Comparison of ENCODE assay signal across 24 cellular contexts in genomic region chr6:121998631-121999030, GRCh38.
DNase-seq lines count a peak whose midpoint lies in the region; ATAC-seq and TF ChIP-seq lines count a peak whose summit lies in the region.
"Had no signal": no experiment of that assay in that cellular context is flagged by ENCODE, and none has a peak within 500 bp of the region (broad histone marks: within the 10 kb centered on the region; RNA-seq: fewer than 3 reads in every experiment).

No MANE protein-coding gene starts in this region.

- TF ChIP-seq CTCF in AG10803 (conservative IDR thresholded peaks at IDR 0.05; ENCODE audit: low read length) = no peak
- TF ChIP-seq CTCF in GM23338 (conservative IDR thresholded peaks at IDR 0.05; ENCODE audit: low read depth in 2 of 2) = no peak
- no peak for TF ChIP-seq CTCF in endodermal cell (conservative IDR thresholded peaks at IDR 0.05)
- TF ChIP-seq CTCF in neural progenitor cell (IDR thresholded peaks at IDR 0.05) = no peak

- H3K27ac ChIP-seq in GM23338 (ENCODE audit: low read depth) = no peak overlapping the region
- H3K27ac ChIP-seq in endodermal cell (ENCODE audit: low read depth, low read length) = peak overlapping the region; percentile 24
- H3K27ac ChIP-seq in neural progenitor cell = no peak overlapping the region
- H3K27ac ChIP-seq: RWPE1 had no signal

- H3K9ac ChIP-seq in endodermal cell (ENCODE audit: extremely low read depth, low read length, poor library complexity, severe bottlenecking) (no peak overlapping the region), neural progenitor cell (no peak overlapping the region)

- H3K27me3 Mint-ChIP-seq in GM23338 (ENCODE audit: insufficient read depth, low read depth, poor library complexity) (no peaks in the 10 kb centered on the region), endodermal cell (ENCODE audit: insufficient read depth) (no peaks in the 10 kb centered on the region), neural progenitor cell (ENCODE audit: insufficient read depth, low read depth) (peaks cover 2% of the 10 kb centered on the region)
- H3K27me3 Mint-ChIP-seq: CD4-positive, CD25-positive, alpha-beta regulatory T cell had no signal

- peaks cover 17% of the 10 kb centered on the region for H3K9me3 Mint-ChIP-seq in GM23338
- peaks cover 4% of the 10 kb centered on the region for H3K9me3 Mint-ChIP-seq in endodermal cell
- no peaks in the 10 kb centered on the region for H3K9me3 Mint-ChIP-seq in neural progenitor cell

- H2AFZ ChIP-seq in GM23338 (no peak overlapping the region), neural progenitor cell (replicated peaks) (peak overlapping the region; percentile 21)

- no peaks in the 10 kb centered on the region for H3K9me2 ChIP-seq in GM23338 (ENCODE audit: insufficient read depth)

- 50% methylated on average over 2 of the region's 2 CpGs; no CpG with 5 or more reads in 1 of the 2 experiments for WGBS in endodermal cell (ENCODE audit: insufficient coverage in 1 of 2, insufficient read length in 1 of 2), 2 experiments

- ATAC-seq in GM23338 = no peak
- ATAC-seq: SK-N-SH treated with all-trans-retinoic acid at 6 μM for 48 hours had no signal

- H3K36me3 Mint-ChIP-seq in GM23338 (ENCODE audit: low read depth) (peaks cover 15% of the 10 kb centered on the region; the same call in 2 of the 3 replicates), endodermal cell (ENCODE audit: low read depth) (no peaks in the 10 kb centered on the region), neural progenitor cell (no peaks in the 10 kb centered on the region)
- H3K36me3 Mint-ChIP-seq: CD4-positive, CD25-positive, alpha-beta regulatory T cell had no signal

- no peak overlapping the region for H3K4me3 ChIP-seq in AG10803 (ENCODE audit: low read length)
- H3K4me3 ChIP-seq in GM23338 = no peak overlapping the region
- no peak overlapping the region for H3K4me3 ChIP-seq in endodermal cell (ENCODE audit: low read length)
- no peak overlapping the region for H3K4me3 ChIP-seq in neural progenitor cell
- H3K4me3 ChIP-seq: HAP-1 had no signal

- no peak overlapping the region for H3K27ac Mint-ChIP-seq in GM23338
- H3K27ac Mint-ChIP-seq in endodermal cell = no peak overlapping the region
- no peak overlapping the region for H3K27ac Mint-ChIP-seq in neural progenitor cell
- H3K27ac Mint-ChIP-seq: CD4-positive, CD25-positive, alpha-beta regulatory T cell had no signal

- H3K27me3 ChIP-seq in GM23338 (ENCODE audit: insufficient read depth) (no peaks in the 10 kb centered on the region), endodermal cell (ENCODE audit: control insufficient read depth, insufficient read depth, low read length, poor library complexity, severe bottlenecking) (no peaks in the 10 kb centered on the region), neural progenitor cell (no peaks in the 10 kb centered on the region)

- no peaks in the 10 kb centered on the region for H3F3A ChIP-seq in GM23338 (replicated peaks; ENCODE audit: low read depth)
- no peaks in the 10 kb centered on the region for H3F3A ChIP-seq in neural progenitor cell (ENCODE audit: low read depth)

- H3K9me3 ChIP-seq in endodermal cell (ENCODE audit: control insufficient read depth, low read length) (peaks cover 5% of the 10 kb centered on the region), neural progenitor cell (ENCODE audit: low read depth) (no peaks in the 10 kb centered on the region)
- H3K9me3 ChIP-seq: Caco-2, HAP-1 had no signal

- no peaks in the 10 kb centered on the region for H4K20me1 ChIP-seq in GM23338 (replicated peaks; ENCODE audit: insufficient read depth)
- H4K20me1 ChIP-seq in neural progenitor cell (ENCODE audit: low read depth) = no peaks in the 10 kb centered on the region

- H3K4me1 ChIP-seq in GM23338 (ENCODE audit: insufficient read depth) (peaks cover 37% of the 10 kb centered on the region), endodermal cell (ENCODE audit: control insufficient read depth, insufficient read depth, low read length) (no peaks in the 10 kb centered on the region), neural progenitor cell (peaks cover 18% of the 10 kb centered on the region)
- H3K4me1 ChIP-seq: Caco-2, HAP-1 had no signal

- no peak overlapping the region for H3K4me3 Mint-ChIP-seq in GM23338
- no peak overlapping the region for H3K4me3 Mint-ChIP-seq in endodermal cell
- no peak overlapping the region for H3K4me3 Mint-ChIP-seq in neural progenitor cell
- H3K4me3 Mint-ChIP-seq: CD4-positive, CD25-positive, alpha-beta regulatory T cell had no signal

- DNase-seq in AG10803 (ENCODE audit: low read depth) (peak; percentile 28), GM23338 (ENCODE audit: low spot score) (no peak), endodermal cell (no peak), neural progenitor cell (ENCODE audit: low spot score) (no peak), AG08395 (ENCODE audit: low spot score) (no peak), DMS53 (lab: John Stamatoyannopoulos, UW) (no peak), NCI-H2029 (lab: John Stamatoyannopoulos, UW) (no peak)
- no peak for DNase-seq in activated CD4-positive, CD25-positive, alpha-beta regulatory T cell treated with anti-CD3 and anti-CD28 coated beads, Interleukin-2, amount 50 U/mL, for 72 hours
- DNase-seq: Caco-2; CD4-positive, CD25-positive, alpha-beta regulatory T cell; DMS 273 treated with DMSO at 0.1 percent for 48 hours; KG1; MV-4-11; NCI-H1105 treated with DMSO at 0.1 percent for 48 hours; NCI-H1694; NCI-H2081 treated with DMSO at 0.1 percent for 48 hours; NCI-H2227 treated with DMSO at 0.1 percent for 48 hours; NCI-H510A; NCI-H748 treated with DMSO at 0.1 percent for 48 hours; NK-92 treated with Interleukin-12 subunit alpha and Interleukin-12 subunit beta, amount 100 ng/mL, for 24 hours; SHP77 treated with DMSO at 0.1 percent for 48 hours had no signal

- no peaks in the 10 kb centered on the region for H3K79me2 ChIP-seq in GM23338 (replicated peaks; ENCODE audit: insufficient read depth)
- H3K79me2 ChIP-seq in neural progenitor cell (ENCODE audit: low read depth) = no peaks in the 10 kb centered on the region

- H3K4me1 Mint-ChIP-seq in GM23338 = peaks cover 30% of the 10 kb centered on the region
- H3K4me1 Mint-ChIP-seq in endodermal cell = peaks cover 4% of the 10 kb centered on the region
- peaks cover 2% of the 10 kb centered on the region for H3K4me1 Mint-ChIP-seq in neural progenitor cell
- H3K4me1 Mint-ChIP-seq: CD4-positive, CD25-positive, alpha-beta regulatory T cell had no signal

- no peaks in the 10 kb centered on the region for H3K36me3 ChIP-seq in GM23338 (ENCODE audit: insufficient read depth)
- no peaks in the 10 kb centered on the region for H3K36me3 ChIP-seq in endodermal cell (ENCODE audit: control insufficient read depth, insufficient read depth, low read length)
- H3K36me3 ChIP-seq in neural progenitor cell = no peaks in the 10 kb centered on the region
- H3K36me3 ChIP-seq: HAP-1 had no signal

- 0 out of 2 replicates have a peak overlapping the region, but pooled peaks have one; percentile 37 for H3K4me2 ChIP-seq in GM23338
- no peak overlapping the region for H3K4me2 ChIP-seq in neural progenitor cell

TF ChIP-seq in GM23338, 12 proteins besides CTCF, POLR2A, EP300 and RAD21:
- TF ChIP-seq JUNB (IDR thresholded peaks at IDR 0.05; ENCODE audit: unreplicated experiment) (no peak), ZNF331 (CRISPR knock-in tag; IDR thresholded peaks at IDR 0.05; ENCODE audit: low read depth) (no peak), ZNF114 (CRISPR knock-in tag; IDR thresholded peaks at IDR 0.05) (no peak), STAT1 (IDR thresholded peaks at IDR 0.05; ENCODE audit: unreplicated experiment) (no peak), EZH2phosphoT487 (IDR thresholded peaks at IDR 0.05; ENCODE audit: unreplicated experiment) (no peak)
